1 cellular context compared by ENCODE assay signal in genomic region chr5:63495225-63495624, GRCh38.
TF ChIP-seq lines count a peak whose summit lies in the region.

No MANE protein-coding gene starts in this region.

TF ChIP-seq in GM23338, 12 proteins besides CTCF, POLR2A, EP300 and RAD21 (continued from another document):
- TF ChIP-seq REST (IDR thresholded peaks at IDR 0.05; ENCODE audit: unreplicated experiment) (no peak), ZNF462 (CRISPR knock-in tag; IDR thresholded peaks at IDR 0.05) (no peak), EZH2phosphoT487 (IDR thresholded peaks at IDR 0.05; ENCODE audit: unreplicated experiment) (no peak), POLR2AphosphoS5 (IDR thresholded peaks at IDR 0.05; ENCODE audit: low read depth) (no peak), CREB1 (CRISPR knock-in tag; IDR thresholded peaks at IDR 0.05; ENCODE audit: low read depth) (no peak)
